17 cellular contexts compared by ENCODE assay signal in the genomic region with DNA sequence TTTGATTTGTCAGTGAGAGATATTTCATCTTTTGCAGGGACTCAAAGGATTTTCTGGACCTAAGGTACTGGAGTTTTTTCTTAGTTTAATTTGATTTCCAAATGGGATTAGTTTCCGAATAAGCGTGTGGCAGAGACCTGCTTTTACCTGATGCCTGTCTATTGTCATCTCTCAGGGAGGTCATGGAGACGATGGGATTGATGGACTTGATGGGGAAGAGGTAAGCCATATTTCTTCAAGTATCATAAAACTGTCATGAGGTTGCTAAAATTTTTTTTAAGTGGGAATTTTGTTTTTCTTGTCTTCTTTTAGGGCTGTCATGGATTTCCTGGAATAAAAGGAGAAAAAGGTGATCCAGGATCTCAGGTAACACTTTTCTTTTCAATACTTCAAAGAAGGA.
"Had no signal": no experiment of that assay in that cellular context is flagged by ENCODE, and none has a peak within 500 bp of the region (broad histone marks: within the 10 kb centered on the region; RNA-seq: fewer than 3 reads in every experiment).

No MANE protein-coding gene starts in this region.

- H3K36me3 ChIP-seq: heart right ventricle, left lung, lower lobe of right lung had no signal

- H3K36me3 Mint-ChIP-seq: naive thymus-derived CD4-positive, alpha-beta T cell had no signal

- ATAC-seq: foreskin keratinocyte; heart right ventricle; left cardiac atrium; left lung; left ventricle myocardium superior; lower lobe of right lung; naive thymus-derived CD4-positive, alpha-beta T cell had no signal

- H3K27ac Mint-ChIP-seq: naive thymus-derived CD4-positive, alpha-beta T cell had no signal

- H3K4me1 Mint-ChIP-seq: naive thymus-derived CD4-positive, alpha-beta T cell had no signal

- DNase-seq: dermis blood vessel endothelial cell; dorsolateral prefrontal cortex; effector CD4-positive, alpha-beta T cell; effector memory CD4-positive, alpha-beta T cell; foreskin keratinocyte; glutamatergic neuron; head of caudate nucleus; heart right ventricle; hippocampal formation; left cardiac atrium; left lung; left ventricle myocardium superior; lower lobe of right lung; mesenchymal stem cell; midbrain; naive thymus-derived CD4-positive, alpha-beta T cell had no signal

- H3K4me3 ChIP-seq: coronary artery, dorsolateral prefrontal cortex, heart right ventricle, left lung, lower lobe of right lung had no signal

- H3K4me3 Mint-ChIP-seq: naive thymus-derived CD4-positive, alpha-beta T cell had no signal

- H3K27ac ChIP-seq: coronary artery, dorsolateral prefrontal cortex, foreskin keratinocyte, heart right ventricle, left lung, lower lobe of right lung had no signal

- H3K27me3 ChIP-seq: foreskin keratinocyte, left lung had no signal

- H3K4me1 ChIP-seq: foreskin keratinocyte, heart right ventricle, left lung, lower lobe of right lung had no signal
